In genomic region chr17:17751996-17752821, GRCh38 we compare ENCODE assay signal across 8 cellular contexts.
DNase-seq lines count a peak whose midpoint lies in the region; ATAC-seq and TF ChIP-seq lines count a peak whose summit lies in the region.

No MANE protein-coding gene starts in this region.

- POLR2A ChIA-PET in CD8-positive, alpha-beta memory T cell (lab: Charles Lee), result no interaction called here

- H3K27ac Mint-ChIP-seq in CD8-positive, alpha-beta memory T cell, result peak overlapping the region; percentile 95 to 100 (median 100)
- H3K27ac Mint-ChIP-seq in activated T-cell treated with anti-CD3 and anti-CD28 coated beads, Interleukin-2, amount 50 U/mL, for 24 hours, result peak overlapping the region; percentile 97

- peaks cover 65% of the 10 kb centered on the region for H3K4me1 ChIP-seq in CD8-positive, alpha-beta memory T cell (ENCODE audit: insufficient read depth, low read length)
- peaks cover 32% of the 10 kb centered on the region for H3K4me1 ChIP-seq in mucosa of stomach (ENCODE audit: control insufficient read depth, insufficient read depth, low read length)

- H3K9me3 Mint-ChIP-seq in CD8-positive, alpha-beta memory T cell, result no peaks in the 10 kb centered on the region
- no peaks in the 10 kb centered on the region for H3K9me3 Mint-ChIP-seq in activated T-cell treated with anti-CD3 and anti-CD28 coated beads, Interleukin-2, amount 50 U/mL, for 24 hours

- H3K4me3 Mint-ChIP-seq in CD8-positive, alpha-beta memory T cell, result peak overlapping the region; percentile 77 to 93 (median 90)
- peak overlapping the region; percentile 86 for H3K4me3 Mint-ChIP-seq in activated T-cell treated with anti-CD3 and anti-CD28 coated beads, Interleukin-2, amount 50 U/mL, for 24 hours

- ATAC-seq in GM19467 (IDR thresholded peaks at IDR 0.05; ENCODE audit: unreplicated experiment), result peak; percentile 78

- H3K27ac ChIP-seq in CD8-positive, alpha-beta memory T cell (ENCODE audit: low read depth, low read length), result peak overlapping the region; percentile 80

- H3K27me3 Mint-ChIP-seq in CD8-positive, alpha-beta memory T cell, result no peaks in the 10 kb centered on the region
- H3K27me3 Mint-ChIP-seq in activated T-cell treated with anti-CD3 and anti-CD28 coated beads, Interleukin-2, amount 50 U/mL, for 24 hours, result no peaks in the 10 kb centered on the region

- H3K9me3 ChIP-seq in CD8-positive, alpha-beta memory T cell (ENCODE audit: low read length), result no peaks in the 10 kb centered on the region
- H3K9me3 ChIP-seq in mucosa of stomach (ENCODE audit: control insufficient read depth, low read length), result no peaks in the 10 kb centered on the region

- no peaks in the 10 kb centered on the region for H3K36me3 ChIP-seq in CD8-positive, alpha-beta memory T cell (ENCODE audit: insufficient read depth, low read length)
- H3K36me3 ChIP-seq in mucosa of stomach (ENCODE audit: control insufficient read depth, insufficient read depth, low read length), result no peaks in the 10 kb centered on the region

- peak; percentile 74 for TF ChIP-seq POLR2A in erythroblast (IDR thresholded peaks at IDR 0.05; ENCODE audit: low read length)

- CTCF ChIA-PET in CD8-positive, alpha-beta memory T cell (lab: Charles Lee), result no interaction called here

- H3K27me3 ChIP-seq in CD8-positive, alpha-beta memory T cell (ENCODE audit: insufficient read depth, low read length, poor library complexity, severe bottlenecking), result no peaks in the 10 kb centered on the region
- no peaks in the 10 kb centered on the region for H3K27me3 ChIP-seq in mucosa of stomach (ENCODE audit: control insufficient read depth, insufficient read depth, low read length)

- peak overlapping the region; percentile 74 for H3K4me3 ChIP-seq in CD8-positive, alpha-beta memory T cell (ENCODE audit: low read length)
- peak overlapping the region; percentile 58 for H3K4me3 ChIP-seq in mucosa of stomach (ENCODE audit: low read length)

- H3K4me1 Mint-ChIP-seq in CD8-positive, alpha-beta memory T cell, result peaks cover 54 to 60% (median 56%) of the 10 kb centered on the region in 3 donors
- peaks cover 79% of the 10 kb centered on the region for H3K4me1 Mint-ChIP-seq in activated T-cell treated with anti-CD3 and anti-CD28 coated beads, Interleukin-2, amount 50 U/mL, for 24 hours (ENCODE audit: low read depth)

- H3K36me3 Mint-ChIP-seq in CD8-positive, alpha-beta memory T cell, result peaks cover 0 to 2% (median 0%) of the 10 kb centered on the region in 3 donors
- peaks cover 6% of the 10 kb centered on the region for H3K36me3 Mint-ChIP-seq in activated T-cell treated with anti-CD3 and anti-CD28 coated beads, Interleukin-2, amount 50 U/mL, for 24 hours (ENCODE audit: low read depth)

- H3K9ac ChIP-seq in mucosa of stomach (ENCODE audit: low read length), result peak overlapping the region; percentile 81

- DNase-seq in CD8-positive, alpha-beta memory T cell, result peak; percentile 96 to 99 (median 98)
- DNase-seq in HPDE6-E6E7 (ENCODE audit: extremely low spot score) (peak; percentile 98), OCI-M1 (lab: John Stamatoyannopoulos, UW) (peak; percentile 94), erythroblast (lab: John Stamatoyannopoulos, UW) (peak; percentile 97 to 98)
- peak; percentile 98 for DNase-seq in activated T-cell treated with anti-CD3 and anti-CD28 coated beads, Interleukin-2, amount 50 U/mL, for 24 hours
- peak; percentile 92 to 94 for DNase-seq in stimulated activated CD8-positive, alpha-beta memory T cell treated with anti-CD3 and anti-CD28 coated beads, Interleukin-4, amount 100 ng/mL, for 4 hours (ENCODE audit: low read depth in 2 of 2, low spot score in 1 of 2)

Comparison
In these comparisons a context has a peak if more than half of its experiments do, and no peak if none do; other contexts are left out.
1. Peak in every context shown above with its lines: DNase-seq, ATAC-seq, H3K4me3 ChIP-seq and H3K27ac ChIP-seq.